33 cellular contexts compared by ENCODE assay signal in genomic region chr1:27741124-27741523, GRCh38. TPM values are rescaled to one million over a fixed set of nuclear protein-coding genes. Genes with fewer than 3 reads are reported as not detected.
DNase-seq lines count a peak whose midpoint lies in the region; ATAC-seq, FAIRE-seq and TF ChIP-seq lines count a peak whose summit lies in the region.
"Had no signal": no experiment of that assay in that cellular context is flagged by ENCODE, and none has a peak within 500 bp of the region (broad histone marks: within the 10 kb centered on the region; RNA-seq: fewer than 3 reads in every experiment).

No MANE protein-coding gene starts in this region.

- intact Hi-C loops in left colon (cut with DNase I, micrococcal nuclease): no loop called here

- H3K36me3 ChIP-seq in small intestine (ENCODE audit: control insufficient read depth in 2 of 2, insufficient read depth in 2 of 2, low read length in 2 of 2): peaks cover 3 to 14% of the 10 kb centered on the region in 2 donors
- H3K36me3 ChIP-seq: BE2C had no signal

- TF ChIP-seq CTCF in coronary artery (IDR thresholded peaks at IDR 0.05): no peak

- H3K27ac ChIP-seq in small intestine (ENCODE audit: low read depth in 1 of 2, low read length in 1 of 2) (no peak overlapping the region), coronary artery (no peak overlapping the region)
- H3K27ac ChIP-seq: 22Rv1; A549; BLaER1; BLaER1 treated with 17β-estradiol and CSF1 and Interleukin-3, amounts not matched to agents 10 nM and 100 nM; C4-2B had no signal

- H3K4me3 ChIP-seq in small intestine (ENCODE audit: low read depth in 1 of 2, low read length in 2 of 2): no peak overlapping the region
- H3K4me3 ChIP-seq in coronary artery: no peak overlapping the region
- H3K4me3 ChIP-seq: A549; BLaER1; BLaER1 treated with 17β-estradiol and CSF1 and Interleukin-3, amounts not matched to agents 10 nM and 100 nM had no signal

- no peak for DNase-seq in left colon
- DNase-seq in mesenteric fat pad (ENCODE audit: low spot score): peak; percentile 47
- peak; percentile 81 for DNase-seq in small intestine
- no peak for DNase-seq in NCI-H2227 (lab: John Stamatoyannopoulos, UW; ENCODE audit: unreplicated experiment)
- DNase-seq in SIG-M5 (lab: John Stamatoyannopoulos, UW): no peak
- no peak for DNase-seq in coronary artery (ENCODE audit: low spot score)
- DNase-seq: 8988T; ACHN; AML-193; BE2C; C1 segment of cervical spinal cord; Caco-2; Calu3; CD4-positive, alpha-beta memory T cell; CD4-positive, alpha-beta T cell; CD4-positive, CD25-positive, alpha-beta regulatory T cell; CD8-positive, alpha-beta memory T cell; CD8-positive, alpha-beta T cell; COR-L47; DMS 273 treated with DMSO at 0.1 percent for 48 hours; DMS153; DMS53; DMS79; DMS79 treated with DMSO at 0.1 percent for 48 hours; DND-41; EL had no signal

- no peaks in the 10 kb centered on the region for H3K4me1 ChIP-seq in small intestine (ENCODE audit: control insufficient read depth in 2 of 2, insufficient read depth in 1 of 2, low read depth in 1 of 2, low read length in 1 of 2)
- H3K4me1 ChIP-seq: A549; BE2C; BLaER1; BLaER1 treated with 17β-estradiol and CSF1 and Interleukin-3, amounts not matched to agents 10 nM and 100 nM; Caco-2 had no signal

- ATAC-seq in left colon: peak; percentile 59
- ATAC-seq: A549; CD8-positive, alpha-beta T cell had no signal

- no peak for FAIRE-seq in small intestine (lab: Jason Lieb, UNC)
- FAIRE-seq: A204.1, A549, D721Med had no signal

- H3K9me3 ChIP-seq in small intestine (ENCODE audit: control insufficient read depth, low read depth): no peaks in the 10 kb centered on the region
- H3K9me3 ChIP-seq: A549; BE2C; BLaER1; BLaER1 treated with 17β-estradiol and CSF1 and Interleukin-3, amounts not matched to agents 10 nM and 100 nM; Caco-2 had no signal

- H3K27me3 ChIP-seq in small intestine (ENCODE audit: control insufficient read depth in 2 of 2, insufficient read depth in 2 of 2, low read length in 2 of 2): no peaks in the 10 kb centered on the region
- H3K27me3 ChIP-seq: BE2C; BLaER1; BLaER1 treated with 17β-estradiol and CSF1 and Interleukin-3, amounts not matched to agents 10 nM and 100 nM had no signal

- WGBS in small intestine, 3 donors: 32 to 77% (median 73%) methylated on average over 6 of the region's 6 CpGs

RNA-seq across cellular contexts. Expression of gene FAM76A, which starts 15.4 kb away (rescaled TPM):
- 10 to 100 TPM; 13.9 to 15.4 TPM for total RNA-seq in left colon
- total RNA-seq in mesenteric fat pad: 15.3 TPM
- 1 to 10 TPM; 3.5 to 4.3 (median 4.0) TPM for polyA plus RNA-seq in small intestine

RNA-seq across cellular contexts. Expression of gene STX12, which starts 31.9 kb away (rescaled TPM):
- total RNA-seq in left colon (10 to 100 TPM; 64.0 to 68.8 TPM), mesenteric fat pad (84.2 TPM)
- polyA plus RNA-seq in small intestine: 10 to 100 TPM; 34.8 to 63.3 (median 53.8) TPM

Comparison
In these comparisons a context has a peak if more than half of its experiments do, and no peak if none do; other contexts are left out.
1. DNase-seq: peak in mesenteric fat pad (single experiment) and small intestine (single experiment); none in left colon (0 of 2), NCI-H2227 (single experiment), SIG-M5 (single experiment) and coronary artery (single experiment).